ENCODE assay signal across 24 cellular contexts in the genomic region with DNA sequence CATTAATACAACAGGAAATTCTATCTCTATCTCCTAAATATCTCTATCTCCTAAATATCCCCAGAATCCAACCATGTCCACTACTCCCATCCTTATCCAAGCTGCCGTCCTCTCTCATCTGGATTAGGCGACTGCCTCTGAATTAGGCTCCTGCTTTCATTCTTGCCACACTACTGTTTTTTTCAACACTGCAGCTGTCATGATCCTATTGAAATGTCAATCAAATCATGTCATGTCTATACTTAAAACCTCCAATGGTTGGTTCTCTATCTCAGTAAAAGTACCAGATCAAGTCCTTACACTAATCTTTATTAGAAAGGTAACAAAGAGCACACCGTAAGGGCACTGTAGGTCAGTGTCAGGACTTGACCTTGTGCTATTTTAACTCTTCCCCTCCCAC.
"Had no signal": no experiment of that assay in that cellular context is flagged by ENCODE, and none has a peak within 500 bp of the region (broad histone marks: within the 10 kb centered on the region; RNA-seq: fewer than 3 reads in every experiment).

No MANE protein-coding gene starts in this region.

- H3K4me1 ChIP-seq: left lung, upper lobe of right lung had no signal

- H3K36me3 ChIP-seq: left lung, lower lobe of right lung, ovary, spleen, suprapubic skin, thoracic aorta, tibial artery, upper lobe of right lung had no signal

- ATAC-seq: left colon; left lung; lower lobe of right lung; natural killer cell; right cardiac atrium; sciatic nerve; stimulated activated effector memory CD8-positive, alpha-beta T cell treated with anti-CD3 and anti-CD28 coated beads, Interleukin-12 subunit alpha, Interleukin-12 subunit beta, amount 100 ng/mL, for 72 hours; upper lobe of right lung had no signal

- H3K9me3 ChIP-seq: left lung, lower lobe of right lung, ovary, spleen, suprapubic skin, thoracic aorta, tibial artery, upper lobe of right lung had no signal

- H3K27me3 ChIP-seq: left lung, ovary, spleen, suprapubic skin, tibial artery, upper lobe of right lung had no signal

- DNase-seq: hippocampal formation; kidney; left colon; left lung; lower lobe of right lung; mammary epithelial cell; mesenchymal stem cell; naive B cell; natural killer cell; nephron progenitor cell; ovary; retina; right cardiac atrium; small intestine; spleen; stimulated activated CD4-positive, alpha-beta T cell treated with anti-CD3 and anti-CD28 coated beads, Interleukin-4, amount 100 ng/mL, for 24 hours; stimulated activated naive CD4-positive, alpha-beta T cell; tibial artery; trophoblast cell; upper lobe of right lung had no signal

- H3K27ac ChIP-seq: left lung, lower lobe of right lung, ovary, spleen, suprapubic skin, thoracic aorta, tibial artery, upper lobe of right lung had no signal

- H3K4me3 ChIP-seq: left lung, lower lobe of right lung, ovary, spleen, suprapubic skin, thoracic aorta, tibial artery, upper lobe of right lung had no signal
